ENCODE assay signal across 1 cellular context in genomic region chr16:2518823-2519710, GRCh38.
TF ChIP-seq lines count a peak whose summit lies in the region.

No MANE protein-coding gene starts in this region.

TF ChIP-seq in IMR-90, 13 proteins besides CTCF, POLR2A, EP300 and RAD21 (continued from another document):
- TF ChIP-seq RFX5 (IDR thresholded peaks at IDR 0.05; ENCODE audit: low read depth, low read length) (no peak), USF2 (IDR thresholded peaks at IDR 0.05; ENCODE audit: low read depth, low read length) (no peak), CHD1 (IDR thresholded peaks at IDR 0.05; ENCODE audit: low read depth, low read length) (no peak), MAFK (IDR thresholded peaks at IDR 0.05; ENCODE audit: low read depth, low read length) (no peak), NFE2L2 (IDR thresholded peaks at IDR 0.05; ENCODE audit: low read depth, low read length) (no peak), RCOR1 (IDR thresholded peaks at IDR 0.05; ENCODE audit: insufficient replicate concordance, low read length) (no peak)
TF ChIP-seq in IMR-90: peak in this region for 0.
